Comparison of ENCODE assay signal across 9 cellular contexts in genomic region chrX:125287282-125287681, GRCh38. TPM values are rescaled to one million over a fixed set of nuclear protein-coding genes. Genes with fewer than 3 reads are reported as not detected.
"Had no signal": no experiment of that assay in that cellular context is flagged by ENCODE, and none has a peak within 500 bp of the region (broad histone marks: within the 10 kb centered on the region; RNA-seq: fewer than 3 reads in every experiment).

No MANE protein-coding gene starts in this region.

- H3K27ac ChIP-seq: GM23248 had no signal

- H3K9me3 ChIP-seq: HAP-1 had no signal

- ATAC-seq: GM23338, HCT116 had no signal

- H3K9me3 Mint-ChIP-seq: GM23338 had no signal

- H3K27ac Mint-ChIP-seq: GM23338, H9, HFFc6 had no signal

- H3K4me3 ChIP-seq: GM23248, GM23338, HAP-1 had no signal

- H3K4me3 Mint-ChIP-seq: GM23338, H9, HFFc6 had no signal

- H3K4me1 ChIP-seq: HAP-1 had no signal

- DNase-seq: GM23248, GOT3, H7, H9, HCEC 1CT, HFFc6 had no signal

- H3K36me3 ChIP-seq: HAP-1 had no signal

RNA-seq across cellular contexts. Expression of gene TEX13C, which starts 32.4 kb away (rescaled TPM):
- total RNA-seq: GM23248, HFFc6 had no signal
- polyA plus RNA-seq: GM23248, GM23338 had no signal
